Comparison of ENCODE assay signal across 8 cellular contexts in genomic region chr3:127890651-127891290, GRCh38. TPM values are rescaled to one million over a fixed set of nuclear protein-coding genes. Genes with fewer than 3 reads are reported as not detected.
DNase-seq lines count a peak whose midpoint lies in the region; TF ChIP-seq lines count a peak whose summit lies in the region.
"Not testable (repeated sequence)": the region's sequence is repeated elsewhere in the genome, so short reads cannot be mapped to it uniquely, and the experiment has no call there.
"Had no signal": no experiment of that assay in that cellular context is flagged by ENCODE, and none has a peak within 500 bp of the region (broad histone marks: within the 10 kb centered on the region; RNA-seq: fewer than 3 reads in every experiment).

No MANE protein-coding gene starts in this region.

- H3K9me3 Mint-ChIP-seq in activated T-cell treated with anti-CD3 and anti-CD28 coated beads, Interleukin-2, amount 50 U/mL, for 24 hours = peaks cover 18% of the 10 kb centered on the region
- H3K9me3 Mint-ChIP-seq in MCF 10A (ENCODE audit: unreplicated experiment) = peaks cover 20% of the 10 kb centered on the region

- H3K4me1 Mint-ChIP-seq in activated T-cell treated with anti-CD3 and anti-CD28 coated beads, Interleukin-2, amount 50 U/mL, for 24 hours (ENCODE audit: low read depth) = not testable (repeated sequence)
- H3K4me1 Mint-ChIP-seq in MCF 10A (ENCODE audit: insufficient read depth, unreplicated experiment) = peaks cover 33% of the 10 kb centered on the region

- H3K4me3 Mint-ChIP-seq in activated T-cell treated with anti-CD3 and anti-CD28 coated beads, Interleukin-2, amount 50 U/mL, for 24 hours; MCF 10A (ENCODE audit: unreplicated experiment): not testable (repeated sequence)

- intact Hi-C loops in MCF 10A (cut with micrococcal nuclease) = not testable (repeated sequence)

- peak overlapping the region; percentile 57 for H3K27ac Mint-ChIP-seq in activated T-cell treated with anti-CD3 and anti-CD28 coated beads, Interleukin-2, amount 50 U/mL, for 24 hours
- H3K27ac Mint-ChIP-seq in MCF 10A (ENCODE audit: low read depth, unreplicated experiment) = peak overlapping the region; percentile 85

- peaks cover 19% of the 10 kb centered on the region for H3K27me3 Mint-ChIP-seq in activated T-cell treated with anti-CD3 and anti-CD28 coated beads, Interleukin-2, amount 50 U/mL, for 24 hours
- H3K27me3 Mint-ChIP-seq in MCF 10A (ENCODE audit: insufficient read depth, unreplicated experiment) = not testable (repeated sequence)

- TF ChIP-seq CTCF in MCF 10A (IDR thresholded peaks at IDR 0.05; ENCODE audit: unreplicated experiment); foreskin fibroblast (IDR thresholded peaks at IDR 0.05; ENCODE audit: low read depth, low read length): not testable (repeated sequence)

- BruUV-seq in MCF 10A (replicated peaks; lab: Mats Ljungman, UMichigan) = not testable (repeated sequence)

- H3K36me3 Mint-ChIP-seq in activated T-cell treated with anti-CD3 and anti-CD28 coated beads, Interleukin-2, amount 50 U/mL, for 24 hours (ENCODE audit: low read depth) = not testable (repeated sequence)
- H3K36me3 Mint-ChIP-seq in MCF 10A (ENCODE audit: insufficient read depth, unreplicated experiment) = peaks cover 13% of the 10 kb centered on the region

- CTCF ChIA-PET in MCF 10A (lab: Yijun Ruan, JAX) = interaction anchor here (0.6 kb wide), 1 partner anchor 499 kb away, joined by 3 read pairs; no protein-coding TSS in a partner anchor

- H3K4me3 ChIP-seq in Jurkat, Clone E6-1 (ENCODE audit: low read length); foreskin fibroblast (ENCODE audit: low read depth in 1 of 2, low read length in 2 of 2): not testable (repeated sequence)

- POLR2A ChIA-PET in MCF 10A (lab: Yijun Ruan, JAX) = not testable (repeated sequence)

- DNase-seq in EL = peak; percentile 20
- peak; percentile 28 for DNase-seq in Jurkat, Clone E6-1 (ENCODE audit: low read depth, low spot score)
- peak; percentile 58 for DNase-seq in RPMI7951 (ENCODE audit: low read depth)
- DNase-seq in activated T-cell treated with anti-CD3 and anti-CD28 coated beads, Interleukin-2, amount 50 U/mL, for 24 hours = peak; percentile 34
- DNase-seq in MCF 10A (ENCODE audit: unreplicated experiment) = peak; percentile 79
- DNase-seq in foreskin fibroblast = peak; percentile 34 to 54
- peak; percentile 40 for DNase-seq in retina

RNA-seq across cellular contexts. Expression of gene KBTBD12, which starts 24.3 kb away (rescaled TPM):
- not detected for polyA plus RNA-seq in Jurkat, Clone E6-1 (2012; ENCODE audit: insufficient read depth, insufficient read length)
- total RNA-seq in RPMI7951 (2014; rRNA removed; shearing (Covaris generic)) = not detected in 2 replicates
- not detected in 2 replicates for total RNA-seq in MCF 10A (2022)
- total RNA-seq: CD8-positive, alpha-beta memory T cell had no signal
- polyA plus RNA-seq: CD8-positive, alpha-beta memory T cell had no signal

Comparison
In these comparisons a context has a peak if more than half of its experiments do, and no peak if none do; other contexts are left out.
1. DNase-seq: peak in every context shown above with its lines; median percentile 79 in MCF 10A; 58 in RPMI7951; 44 in foreskin fibroblast; 40 in retina; 34 in activated T-cell treated with anti-CD3 and anti-CD28 coated beads, Interleukin-2, amount 50 U/mL, for 24 hours; 28 in Jurkat, Clone E6-1; 20 in EL.